Comparison of ENCODE assay signal across 15 cellular contexts in genomic region chr12:50776749-50777728, GRCh38.
"Had no signal": no experiment of that assay in that cellular context is flagged by ENCODE, and none has a peak within 500 bp of the region (broad histone marks: within the 10 kb centered on the region; RNA-seq: fewer than 3 reads in every experiment).

No MANE protein-coding gene starts in this region.

- H3K4me3 ChIP-seq: cardiac muscle cell, mucosa of descending colon, ovary, tibial nerve had no signal

- H3K27ac Mint-ChIP-seq: endodermal cell had no signal

- H3K9me3 ChIP-seq: mucosa of descending colon, ovary, tibial nerve had no signal

- DNase-seq: activated CD4-positive, alpha-beta T cell treated with anti-CD3 and anti-CD28 coated beads for 1 hour; activated CD8-positive, alpha-beta memory T cell treated with anti-CD3 and anti-CD28 coated beads for 24 hours; activated CD8-positive, alpha-beta memory T cell treated with anti-CD3 and anti-CD28 coated beads, Interleukin-2, amount 50 U/mL, for 48 hours; amniotic stem cell; endodermal cell; foreskin keratinocyte; hippocampal formation; left cardiac atrium; mesenchymal stem cell; mucosa of descending colon; naive B cell; ovary; stimulated activated naive CD4-positive, alpha-beta T cell had no signal

- H3K27me3 Mint-ChIP-seq: naive B cell had no signal

- H3K4me1 Mint-ChIP-seq: endodermal cell had no signal

- H3K4me3 Mint-ChIP-seq: endodermal cell, naive B cell had no signal

- ATAC-seq: foreskin keratinocyte, left cardiac atrium had no signal
